12 cellular contexts compared by ENCODE assay signal in the genomic region with DNA sequence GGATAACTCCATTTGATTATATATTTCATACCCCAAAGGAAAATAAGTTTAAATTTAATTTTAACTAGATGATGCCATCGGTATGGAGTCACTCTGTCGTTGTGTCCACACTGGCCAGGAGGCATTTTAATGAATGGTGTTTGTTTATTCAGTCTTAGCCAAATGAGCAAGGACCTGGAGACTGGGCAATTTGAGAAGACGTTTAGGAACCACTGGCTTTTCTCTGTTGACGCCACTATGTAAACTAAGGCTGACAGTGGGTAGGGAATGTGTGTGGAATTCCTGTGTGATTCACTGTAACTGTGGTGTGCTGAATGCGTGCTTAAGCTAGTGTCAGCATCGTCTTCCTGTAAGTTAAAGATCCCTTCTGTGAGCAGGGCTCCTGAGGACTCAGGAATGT. TPM values are rescaled to one million over a fixed set of nuclear protein-coding genes. Genes with fewer than 3 reads are reported as not detected.
DNase-seq lines count a peak whose midpoint lies in the region; ATAC-seq and TF ChIP-seq lines count a peak whose summit lies in the region.
"Not testable (repeated sequence)": the region's sequence is repeated elsewhere in the genome, so short reads cannot be mapped to it uniquely, and the experiment has no call there.
"Had no signal": no experiment of that assay in that cellular context is flagged by ENCODE, and none has a peak within 500 bp of the region (broad histone marks: within the 10 kb centered on the region; RNA-seq: fewer than 3 reads in every experiment).

No MANE protein-coding gene starts in this region.

- not testable (repeated sequence) for H3K9me3 ChIP-seq in fibroblast of lung (ENCODE audit: control insufficient read depth, insufficient read depth, low read depth, low read length)

- TF ChIP-seq CTCF in AG09309 (IDR thresholded peaks at IDR 0.05; ENCODE audit: control insufficient read depth, insufficient read depth, low read depth, low read length, missing control alignments); GM23338 (conservative IDR thresholded peaks at IDR 0.05; ENCODE audit: low read depth in 2 of 2); RWPE1 (conservative IDR thresholded peaks at IDR 0.05; ENCODE audit: low read depth); fibroblast of lung (conservative IDR thresholded peaks at IDR 0.05 in 1 of 2, IDR thresholded peaks at IDR 0.05 in 1 of 2; ENCODE audit: low read depth in 1 of 2, low read length in 2 of 2): not testable (repeated sequence)

- POLR2A ChIA-PET in RWPE1 (lab: Yijun Ruan, JAX; ENCODE audit: low non-redundant PET): not testable (repeated sequence)

- not testable (repeated sequence) for H3K9me2 ChIP-seq in GM23338 (ENCODE audit: insufficient read depth)

- H3K79me2 ChIP-seq in GM23338 (replicated peaks; ENCODE audit: insufficient read depth); fibroblast of lung (ENCODE audit: control insufficient read depth, insufficient read depth, low read length): not testable (repeated sequence)

- H3K4me1 Mint-ChIP-seq in GM23338: not testable (repeated sequence)

- H3K4me2 ChIP-seq in GM23338; fibroblast of lung (ENCODE audit: extremely low read depth, insufficient read depth, low read length): not testable (repeated sequence)

- not testable (repeated sequence) for H3K27ac Mint-ChIP-seq in GM23338

- H3K9ac ChIP-seq in fibroblast of lung (ENCODE audit: insufficient read depth, low read length): not testable (repeated sequence)

- not testable (repeated sequence) for H4K20me1 ChIP-seq in GM23338 (replicated peaks; ENCODE audit: insufficient read depth); fibroblast of lung (ENCODE audit: control insufficient read depth, extremely low read depth, insufficient read depth, low read length)

- not testable (repeated sequence) for H3K36me3 Mint-ChIP-seq in GM23338 (ENCODE audit: low read depth)

- not testable (repeated sequence) for H3K4me3 ChIP-seq in AG09309 (ENCODE audit: control insufficient read depth, low read depth, low read length); GM23338; skeletal muscle cell (ENCODE audit: low read depth, low read length)
- H3K4me3 ChIP-seq in fibroblast of lung (replicated peaks in 1 of 4; ENCODE audit: control extremely low read depth in 1 of 4, insufficient read depth in 1 of 4, low read depth in 3 of 4, low read length in 4 of 4): peak overlapping the region in 1 of 4 experiments; percentile 25

- not testable (repeated sequence) for H2AFZ ChIP-seq in GM23338; fibroblast of lung (ENCODE audit: low read length)

- not testable (repeated sequence) for H3K4me3 Mint-ChIP-seq in GM23338

- not testable (repeated sequence) for H3K4me1 ChIP-seq in GM23338 (ENCODE audit: insufficient read depth); fibroblast of lung (ENCODE audit: control insufficient read depth, extremely low read depth, insufficient read depth, low read length)

- H3K27me3 ChIP-seq in GM23338 (ENCODE audit: insufficient read depth); fibroblast of lung (ENCODE audit: control insufficient read depth, insufficient read depth, low read length): not testable (repeated sequence)

- H3K27me3 Mint-ChIP-seq in GM23338 (ENCODE audit: insufficient read depth, low read depth, poor library complexity): not testable (repeated sequence)

- not testable (repeated sequence) for H3K9me3 Mint-ChIP-seq in GM23338

- ATAC-seq in GM23338: peak; percentile 93

- CTCF ChIA-PET in RWPE1 (lab: Yijun Ruan, JAX): not testable (repeated sequence)

- H3K36me3 ChIP-seq in GM23338 (ENCODE audit: insufficient read depth); fibroblast of lung (ENCODE audit: control insufficient read depth, insufficient read depth, low read length): not testable (repeated sequence)

- DNase-seq in AG09309 (ENCODE audit: low read depth) (peak; percentile 52), GM23338 (ENCODE audit: low spot score) (peak; percentile 15), LoVo (ENCODE audit: low spot score) (peak; percentile 0), RWPE1 (ENCODE audit: low spot score) (peak; percentile 1), brain pericyte (ENCODE audit: low read depth, low spot score) (peak; percentile 6), fibroblast of lung (ENCODE audit: low read depth in 2 of 2) (peak; percentile 6 to 64), iPS-NIHi7 (ENCODE audit: extremely low spot score) (peak; percentile 5), skeletal muscle cell (ENCODE audit: low read depth) (peak; percentile 24)

- H3K27ac ChIP-seq in GM23338 (ENCODE audit: low read depth); RWPE1; fibroblast of lung (ENCODE audit: insufficient read depth, low read length): not testable (repeated sequence)

- H3F3A ChIP-seq in GM23338 (replicated peaks; ENCODE audit: low read depth): not testable (repeated sequence)

RNA-seq across cellular contexts. Expression of gene LGALS9B, which starts 17.6 kb away (rescaled TPM):
- not detected in 2 replicates for total RNA-seq in GM23338 (2014; rRNA removed; shearing (Covaris generic))
- polyA plus RNA-seq in GM23338 (2016; fragmentation: Nextera tagmentation; extraction: Ambion mirVana) (not detected in 2 replicates), fibroblast of lung (not detected in 2 replicates)
- total RNA-seq in fibroblast of lung: not detected in 2 replicates
- not detected in 2 replicates for polyA plus RNA-seq in fibroblast of lung (2012)
- not detected in 2 replicates for polyA minus RNA-seq in fibroblast of lung (ENCODE audit: low replicate concordance)
- total RNA-seq: activated T-helper 1 cell treated with anti-CD3 and anti-CD28 coated beads, Interleukin-12 subunit alpha, Interleukin-12 subunit beta, Interleukin-2, Interleukin-4 antibody, amounts not matched to agents 30 ng/mL and 10 ng/mL and 1 ng/mL, durations not matched to agents 14 hours and 24 hours and 36 hours; HepG2; lung microvascular endothelial cell had no signal
- polyA plus RNA-seq: HepG2, SK-N-SH had no signal

Comparison
In these comparisons a context has a peak if more than half of its experiments do, and no peak if none do; other contexts are left out.
1. DNase-seq: peak in every context shown above with its lines; median percentile 52 in AG09309; 35 in fibroblast of lung; 24 in skeletal muscle cell; 15 in GM23338; 6 in brain pericyte; 5 in iPS-NIHi7; 1 in RWPE1; 0 in LoVo.